Comparison of ENCODE assay signal across 8 cellular contexts in genomic region chr6:53300656-53301551, GRCh38. TPM values are rescaled to one million over a fixed set of nuclear protein-coding genes. Genes with fewer than 3 reads are reported as not detected.
DNase-seq lines count a peak whose midpoint lies in the region; ATAC-seq and TF ChIP-seq lines count a peak whose summit lies in the region.

No MANE protein-coding gene starts in this region.

- no peak overlapping the region for H3K4me2 ChIP-seq in MM.1S (ENCODE audit: low read depth, low read length)

- peak overlapping the region; percentile 56 for H3K27ac ChIP-seq in cardiac muscle cell
- H3K27ac ChIP-seq in MM.1S (ENCODE audit: low read length), result no peak overlapping the region

- TF ChIP-seq CTCF in cardiac muscle cell (IDR thresholded peaks at IDR 0.05; ENCODE audit: low read depth, low read length) (no peak), MM.1S (IDR thresholded peaks at IDR 0.05; ENCODE audit: low read length) (no peak)

- no peak overlapping the region for H3K4me3 ChIP-seq in cardiac muscle cell
- no peak overlapping the region for H3K4me3 ChIP-seq in MM.1S (ENCODE audit: low read length)

- H3K9me2 ChIP-seq in MM.1S (replicated peaks; ENCODE audit: insufficient read depth, low read length), result no peaks in the 10 kb centered on the region

- H3K36me3 Mint-ChIP-seq in activated T-helper 17 cell treated with anti-CD3 and anti-CD28 coated beads, Interleukin-2, amount 50 U/mL, for 72 hours (ENCODE audit: low read depth), result peaks cover 7% of the 10 kb centered on the region

- no peak overlapping the region for H2AFZ ChIP-seq in MM.1S (ENCODE audit: low read length)

- H3K4me3 Mint-ChIP-seq in activated T-helper 17 cell treated with anti-CD3 and anti-CD28 coated beads, Interleukin-2, amount 50 U/mL, for 72 hours, result peak overlapping the region; percentile 85

- H4K20me1 ChIP-seq in MM.1S (ENCODE audit: insufficient read depth, low read length), result no peaks in the 10 kb centered on the region

- peak overlapping the region; percentile 96 for H3K27ac Mint-ChIP-seq in activated T-helper 17 cell treated with anti-CD3 and anti-CD28 coated beads, Interleukin-2, amount 50 U/mL, for 72 hours

- peaks cover 5% of the 10 kb centered on the region; the same call in 1 of the 2 replicates for H3F3A ChIP-seq in MM.1S (ENCODE audit: insufficient read depth, low read length)

- peak; percentile 68 for ATAC-seq in activated T-helper 17 cell treated with anti-CD3 and anti-CD28 coated beads, Interleukin-2, amount 50 U/mL, for 72 hours (replicated peaks)

- no peaks in the 10 kb centered on the region for H3K9me3 ChIP-seq in cardiac muscle cell (ENCODE audit: low read depth)
- no peaks in the 10 kb centered on the region for H3K9me3 ChIP-seq in MM.1S (replicated peaks; ENCODE audit: insufficient read depth, low read length)

- H3K4me1 Mint-ChIP-seq in activated T-helper 17 cell treated with anti-CD3 and anti-CD28 coated beads, Interleukin-2, amount 50 U/mL, for 72 hours, result peaks cover 61% of the 10 kb centered on the region

- no peaks in the 10 kb centered on the region for H3K27me3 ChIP-seq in cardiac muscle cell
- H3K27me3 ChIP-seq in MM.1S (replicated peaks; ENCODE audit: insufficient read depth, low read length), result no peaks in the 10 kb centered on the region

- H3K27me3 Mint-ChIP-seq in activated T-helper 17 cell treated with anti-CD3 and anti-CD28 coated beads, Interleukin-2, amount 50 U/mL, for 72 hours, result no peaks in the 10 kb centered on the region

- no peaks in the 10 kb centered on the region for H3K9me3 Mint-ChIP-seq in activated T-helper 17 cell treated with anti-CD3 and anti-CD28 coated beads, Interleukin-2, amount 50 U/mL, for 72 hours

- peaks cover 73% of the 10 kb centered on the region for H3K79me2 ChIP-seq in MM.1S (ENCODE audit: low read length)

- H3K9ac ChIP-seq in MM.1S (ENCODE audit: low read length), result no peak overlapping the region

- peaks cover 40% of the 10 kb centered on the region for H3K4me1 ChIP-seq in cardiac muscle cell (ENCODE audit: low read depth)
- peaks cover 19% of the 10 kb centered on the region for H3K4me1 ChIP-seq in MM.1S (ENCODE audit: low read length)

- DNase-seq in LHCN-M2 (ENCODE audit: low read depth) (peak; percentile 89), cardiac muscle cell (ENCODE audit: low read depth in 1 of 2, low spot score in 1 of 2) (peak; percentile 15 to 84), retina (no peak), ecto neural progenitor cell (ENCODE audit: low spot score) (no peak), NCI-H187 treated with DMSO at 0.1 percent for 48 hours (lab: John Stamatoyannopoulos, UW) (no peak), MM.1S (no peak)
- peak; percentile 14 for DNase-seq in stimulated activated CD8-positive, alpha-beta memory T cell treated with anti-CD3 and anti-CD28 coated beads, Interleukin-12 subunit alpha, Interleukin-12 subunit beta, amount 100 ng/mL, for 4 hours (ENCODE audit: low read depth)

- H3K36me3 ChIP-seq in cardiac muscle cell (no peaks in the 10 kb centered on the region), MM.1S (replicated peaks; ENCODE audit: insufficient read depth, low read length) (no peaks in the 10 kb centered on the region)

RNA-seq across cellular contexts. Expression of gene ELOVL5, which starts 47.8 kb away (rescaled TPM):
- 37.3 and 51.1 TPM in 2 replicates for total RNA-seq in LHCN-M2 (2014; rRNA removed)
- 34.2 TPM for polyA plus RNA-seq in LHCN-M2 (2012)
- total RNA-seq in activated T-helper 17 cell treated with anti-CD3 and anti-CD28 coated beads, Interleukin-2, amount 50 U/mL, for 72 hours, result 100 to 1,000 TPM in 1 of 2 donors, 10 to 100 TPM in 1; 91.9 to 127 TPM
- 37.2 and 39.4 TPM in 2 replicates for total RNA-seq in cardiac muscle cell
- 50.1 and 54.1 TPM in 2 replicates for polyA plus RNA-seq in cardiac muscle cell

Comparison
In these comparisons a context has a peak if more than half of its experiments do, and no peak if none do; other contexts are left out.
1. DNase-seq: peak in LHCN-M2 (single experiment), cardiac muscle cell (2 of 2) and stimulated activated CD8-positive, alpha-beta memory T cell treated with anti-CD3 and anti-CD28 coated beads, Interleukin-12 subunit alpha, Interleukin-12 subunit beta, amount 100 ng/mL, for 4 hours (single experiment); none in retina (single experiment), ecto neural progenitor cell (single experiment), NCI-H187 treated with DMSO at 0.1 percent for 48 hours (single experiment) and MM.1S (single experiment).